ENCODE assay signal across 1 cellular context in the genomic region with DNA sequence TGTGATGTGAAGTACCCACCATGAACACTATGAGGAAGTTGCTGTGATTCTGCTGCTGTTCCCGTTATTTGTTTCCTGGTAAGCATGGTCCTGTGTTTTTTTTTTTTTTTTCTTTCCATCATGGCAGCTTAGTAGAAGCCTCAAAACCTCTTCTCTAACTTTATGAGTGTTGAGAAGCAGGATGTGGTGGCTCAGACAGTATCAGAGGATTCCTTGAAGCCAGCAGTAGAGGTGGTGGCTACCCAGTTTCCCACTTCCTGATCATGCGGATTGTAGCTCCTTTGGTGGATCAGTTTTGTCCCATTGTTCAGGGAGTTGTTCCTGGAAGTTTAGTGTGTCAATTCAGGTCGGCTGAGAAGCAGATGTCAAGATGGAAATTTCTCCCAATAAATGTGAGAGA.
TF ChIP-seq lines count a peak whose summit lies in the region.

No MANE protein-coding gene starts in this region.

TF ChIP-seq in H1, 55 proteins besides CTCF, POLR2A, EP300 and RAD21 (continued from another document):
- TF ChIP-seq, protein P1, sequence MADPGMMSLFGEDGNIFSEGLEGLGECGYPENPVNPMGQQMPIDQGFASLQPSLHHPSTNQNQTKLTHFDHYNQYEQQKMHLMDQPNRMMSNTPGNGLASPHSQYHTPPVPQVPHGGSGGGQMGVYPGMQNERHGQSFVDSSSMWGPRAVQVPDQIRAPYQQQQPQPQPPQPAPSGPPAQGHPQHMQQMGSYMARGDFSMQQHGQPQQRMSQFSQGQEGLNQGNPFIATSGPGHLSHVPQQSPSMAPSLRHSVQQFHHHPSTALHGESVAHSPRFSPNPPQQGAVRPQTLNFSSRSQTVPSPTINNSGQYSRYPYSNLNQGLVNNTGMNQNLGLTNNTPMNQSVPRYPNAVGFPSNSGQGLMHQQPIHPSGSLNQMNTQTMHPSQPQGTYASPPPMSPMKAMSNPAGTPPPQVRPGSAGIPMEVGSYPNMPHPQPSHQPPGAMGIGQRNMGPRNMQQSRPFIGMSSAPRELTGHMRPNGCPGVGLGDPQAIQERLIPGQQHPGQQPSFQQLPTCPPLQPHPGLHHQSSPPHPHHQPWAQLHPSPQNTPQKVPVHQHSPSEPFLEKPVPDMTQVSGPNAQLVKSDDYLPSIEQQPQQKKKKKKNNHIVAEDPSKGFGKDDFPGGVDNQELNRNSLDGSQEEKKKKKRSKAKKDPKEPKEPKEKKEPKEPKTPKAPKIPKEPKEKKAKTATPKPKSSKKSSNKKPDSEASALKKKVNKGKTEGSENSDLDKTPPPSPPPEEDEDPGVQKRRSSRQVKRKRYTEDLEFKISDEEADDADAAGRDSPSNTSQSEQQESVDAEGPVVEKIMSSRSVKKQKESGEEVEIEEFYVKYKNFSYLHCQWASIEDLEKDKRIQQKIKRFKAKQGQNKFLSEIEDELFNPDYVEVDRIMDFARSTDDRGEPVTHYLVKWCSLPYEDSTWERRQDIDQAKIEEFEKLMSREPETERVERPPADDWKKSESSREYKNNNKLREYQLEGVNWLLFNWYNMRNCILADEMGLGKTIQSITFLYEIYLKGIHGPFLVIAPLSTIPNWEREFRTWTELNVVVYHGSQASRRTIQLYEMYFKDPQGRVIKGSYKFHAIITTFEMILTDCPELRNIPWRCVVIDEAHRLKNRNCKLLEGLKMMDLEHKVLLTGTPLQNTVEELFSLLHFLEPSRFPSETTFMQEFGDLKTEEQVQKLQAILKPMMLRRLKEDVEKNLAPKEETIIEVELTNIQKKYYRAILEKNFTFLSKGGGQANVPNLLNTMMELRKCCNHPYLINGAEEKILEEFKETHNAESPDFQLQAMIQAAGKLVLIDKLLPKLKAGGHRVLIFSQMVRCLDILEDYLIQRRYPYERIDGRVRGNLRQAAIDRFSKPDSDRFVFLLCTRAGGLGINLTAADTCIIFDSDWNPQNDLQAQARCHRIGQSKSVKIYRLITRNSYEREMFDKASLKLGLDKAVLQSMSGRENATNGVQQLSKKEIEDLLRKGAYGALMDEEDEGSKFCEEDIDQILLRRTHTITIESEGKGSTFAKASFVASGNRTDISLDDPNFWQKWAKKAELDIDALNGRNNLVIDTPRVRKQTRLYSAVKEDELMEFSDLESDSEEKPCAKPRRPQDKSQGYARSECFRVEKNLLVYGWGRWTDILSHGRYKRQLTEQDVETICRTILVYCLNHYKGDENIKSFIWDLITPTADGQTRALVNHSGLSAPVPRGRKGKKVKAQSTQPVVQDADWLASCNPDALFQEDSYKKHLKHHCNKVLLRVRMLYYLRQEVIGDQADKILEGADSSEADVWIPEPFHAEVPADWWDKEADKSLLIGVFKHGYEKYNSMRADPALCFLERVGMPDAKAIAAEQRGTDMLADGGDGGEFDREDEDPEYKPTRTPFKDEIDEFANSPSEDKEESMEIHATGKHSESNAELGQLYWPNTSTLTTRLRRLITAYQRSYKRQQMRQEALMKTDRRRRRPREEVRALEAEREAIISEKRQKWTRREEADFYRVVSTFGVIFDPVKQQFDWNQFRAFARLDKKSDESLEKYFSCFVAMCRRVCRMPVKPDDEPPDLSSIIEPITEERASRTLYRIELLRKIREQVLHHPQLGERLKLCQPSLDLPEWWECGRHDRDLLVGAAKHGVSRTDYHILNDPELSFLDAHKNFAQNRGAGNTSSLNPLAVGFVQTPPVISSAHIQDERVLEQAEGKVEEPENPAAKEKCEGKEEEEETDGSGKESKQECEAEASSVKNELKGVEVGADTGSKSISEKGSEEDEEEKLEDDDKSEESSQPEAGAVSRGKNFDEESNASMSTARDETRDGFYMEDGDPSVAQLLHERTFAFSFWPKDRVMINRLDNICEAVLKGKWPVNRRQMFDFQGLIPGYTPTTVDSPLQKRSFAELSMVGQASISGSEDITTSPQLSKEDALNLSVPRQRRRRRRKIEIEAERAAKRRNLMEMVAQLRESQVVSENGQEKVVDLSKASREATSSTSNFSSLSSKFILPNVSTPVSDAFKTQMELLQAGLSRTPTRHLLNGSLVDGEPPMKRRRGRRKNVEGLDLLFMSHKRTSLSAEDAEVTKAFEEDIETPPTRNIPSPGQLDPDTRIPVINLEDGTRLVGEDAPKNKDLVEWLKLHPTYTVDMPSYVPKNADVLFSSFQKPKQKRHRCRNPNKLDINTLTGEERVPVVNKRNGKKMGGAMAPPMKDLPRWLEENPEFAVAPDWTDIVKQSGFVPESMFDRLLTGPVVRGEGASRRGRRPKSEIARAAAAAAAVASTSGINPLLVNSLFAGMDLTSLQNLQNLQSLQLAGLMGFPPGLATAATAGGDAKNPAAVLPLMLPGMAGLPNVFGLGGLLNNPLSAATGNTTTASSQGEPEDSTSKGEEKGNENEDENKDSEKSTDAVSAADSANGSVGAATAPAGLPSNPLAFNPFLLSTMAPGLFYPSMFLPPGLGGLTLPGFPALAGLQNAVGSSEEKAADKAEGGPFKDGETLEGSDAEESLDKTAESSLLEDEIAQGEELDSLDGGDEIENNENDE (IDR thresholded peaks at IDR 0.05; ENCODE audit: insufficient replicate concordance, low read length) = no peak
- no peak for TF ChIP-seq PHF8 (conservative IDR thresholded peaks at IDR 0.05; ENCODE audit: low read depth, low read length)
- no peak for TF ChIP-seq ZNF274 (IDR thresholded peaks at IDR 0.05; ENCODE audit: borderline replicate concordance, extremely low read depth, low read length)
